In genomic region chr11:44917741-44918140, GRCh38 we compare ENCODE assay signal across 20 cellular contexts.
"Had no signal": no experiment of that assay in that cellular context is flagged by ENCODE, and none has a peak within 500 bp of the region (broad histone marks: within the 10 kb centered on the region; RNA-seq: fewer than 3 reads in every experiment).

No MANE protein-coding gene starts in this region.

- H3K36me3 Mint-ChIP-seq: IgD-negative memory B cell had no signal

- ATAC-seq: K562 had no signal

- H3K9ac ChIP-seq: KMS-11, SK-N-SH had no signal

- H3K4me2 ChIP-seq: KMS-11, SK-N-SH had no signal

- H3K9me3 ChIP-seq: SK-N-SH had no signal

- H3K9me3 Mint-ChIP-seq: IgD-negative memory B cell had no signal

- H3K4me3 Mint-ChIP-seq: IgD-negative memory B cell had no signal

- H3K27ac ChIP-seq: HL-60, KMS-11 had no signal

- H3K27me3 Mint-ChIP-seq: IgD-negative memory B cell had no signal

- H3K4me3 ChIP-seq: K562 had no signal

- H3K27ac Mint-ChIP-seq: IgD-negative memory B cell had no signal

- DNase-seq: Kasumi-1, MM.1S, NCI-H1092 treated with DMSO at 0.1 percent for 48 hours, NCI-H1436 treated with DMSO at 0.1 percent for 48 hours, NCI-H1694, NCI-H187 treated with DMSO at 0.1 percent for 48 hours, NCI-H2029 treated with DMSO at 0.1 percent for 48 hours, NCI-H2227 treated with DMSO at 0.1 percent for 48 hours, NCI-H446, NCI-H510A, NCI-H524 treated with DMSO at 0.1 percent for 48 hours, NCI-H69, NCI-H774, RPMI8226, SHP77, SK-N-SH had no signal
